20 cellular contexts compared by ENCODE assay signal in genomic region chr22:48754611-48755331, GRCh38.
DNase-seq lines count a peak whose midpoint lies in the region; ATAC-seq, FAIRE-seq and TF ChIP-seq lines count a peak whose summit lies in the region.
"Had no signal": no experiment of that assay in that cellular context is flagged by ENCODE, and none has a peak within 500 bp of the region (broad histone marks: within the 10 kb centered on the region; RNA-seq: fewer than 3 reads in every experiment).

No MANE protein-coding gene starts in this region.

- no peaks in the 10 kb centered on the region for H3K9me3 Mint-ChIP-seq in stimulated activated naive B cell treated with anti-CD40 and anti-IgM and Interleukin-4, amounts not matched to agents 10 μg/mL and 1 μg/mL and 100 μg/mL, for 72 hours
- H3K9me3 Mint-ChIP-seq: activated CD8-positive, alpha-beta T cell treated with anti-CD3 and anti-CD28 coated beads for 36 hours; activated naive CD8-positive, alpha-beta T cell treated with anti-CD3 and anti-CD28 coated beads for 36 hours had no signal

- H3K27ac ChIP-seq in H1 (ENCODE audit: low read depth, low read length) (no peak overlapping the region), smooth muscle cell (ENCODE audit: low read depth) (no peak overlapping the region)
- H3K27ac ChIP-seq: left lung, PC-9, upper lobe of right lung, WERI-Rb-1 had no signal

- no peak for ATAC-seq in omental fat pad (ENCODE audit: low FRiP score)
- ATAC-seq in stimulated activated naive B cell treated with anti-CD40 and anti-IgM and Interleukin-4, amounts not matched to agents 10 μg/mL and 1 μg/mL and 100 μg/mL, for 72 hours (replicated peaks) = no peak
- no peak for ATAC-seq in HG03159 (IDR thresholded peaks at IDR 0.05; ENCODE audit: unreplicated experiment)
- ATAC-seq: activated CD8-positive, alpha-beta T cell treated with anti-CD3 and anti-CD28 coated beads for 36 hours; left lung; mucosa of descending colon; upper lobe of right lung had no signal

- FAIRE-seq in H1 (lab: Jason Lieb, UNC) = no peak

- H3K79me2 ChIP-seq in H1 (ENCODE audit: control insufficient read depth in 1 of 2, insufficient read depth in 2 of 2, low read length in 2 of 2) (no peaks in the 10 kb centered on the region), smooth muscle cell (ENCODE audit: low read depth) (no peaks in the 10 kb centered on the region)

- H2AFZ ChIP-seq in H1 (ENCODE audit: low read length) (no peak overlapping the region), smooth muscle cell (ENCODE audit: low read depth) (no peak overlapping the region)
- H2AFZ ChIP-seq: PC-9 had no signal

- H2BK5ac ChIP-seq in H1 (ENCODE audit: low read depth, low read length) = no peak overlapping the region

- H3K36me3 Mint-ChIP-seq in stimulated activated naive B cell treated with anti-CD40 and anti-IgM and Interleukin-4, amounts not matched to agents 10 μg/mL and 1 μg/mL and 100 μg/mL, for 72 hours = no peaks in the 10 kb centered on the region
- H3K36me3 Mint-ChIP-seq: activated naive CD8-positive, alpha-beta T cell treated with anti-CD3 and anti-CD28 coated beads for 36 hours had no signal

- H4K91ac ChIP-seq in H1 (replicated peaks; ENCODE audit: insufficient read length, low read length) = no peak overlapping the region

- H4K5ac ChIP-seq in H1 (ENCODE audit: insufficient read length, low read depth, low read length) = no peak overlapping the region

- H3K4me3 Mint-ChIP-seq in stimulated activated naive B cell treated with anti-CD40 and anti-IgM and Interleukin-4, amounts not matched to agents 10 μg/mL and 1 μg/mL and 100 μg/mL, for 72 hours = no peak overlapping the region
- H3K4me3 Mint-ChIP-seq: activated CD8-positive, alpha-beta T cell treated with anti-CD3 and anti-CD28 coated beads for 36 hours; activated naive CD8-positive, alpha-beta T cell treated with anti-CD3 and anti-CD28 coated beads for 36 hours had no signal

- TF ChIP-seq POLR2A in H1 (IDR thresholded peaks at IDR 0.05; ENCODE audit: control extremely low read depth in 1 of 2, low read depth in 2 of 2, low read length in 2 of 2) = no peak

- H2AK5ac ChIP-seq in H1 (ENCODE audit: low read depth, low read length) = 0 out of 2 replicates have a peak overlapping the region, but pooled peaks have one; percentile 70

- no peaks in the 10 kb centered on the region; the same call in 1 of the 2 replicates for H3K79me1 ChIP-seq in H1 (ENCODE audit: low read depth, low read length)

- TF ChIP-seq RAD21 in H1 (IDR thresholded peaks at IDR 0.05 in 1 of 2, conservative IDR thresholded peaks at IDR 0.05 in 1 of 2; ENCODE audit: low read depth in 2 of 2, low read length in 2 of 2) = no peak

- H3K4me1 Mint-ChIP-seq in stimulated activated naive B cell treated with anti-CD40 and anti-IgM and Interleukin-4, amounts not matched to agents 10 μg/mL and 1 μg/mL and 100 μg/mL, for 72 hours = no peaks in the 10 kb centered on the region
- H3K4me1 Mint-ChIP-seq: activated naive CD8-positive, alpha-beta T cell treated with anti-CD3 and anti-CD28 coated beads for 36 hours had no signal

- H3K9me3 ChIP-seq in H1 (ENCODE audit: insufficient read depth in 2 of 2, low read depth in 1 of 2, low read length in 1 of 2) = no peaks in the 10 kb centered on the region
- H3K9me3 ChIP-seq in smooth muscle cell (replicated peaks; ENCODE audit: low read depth) = no peaks in the 10 kb centered on the region
- H3K9me3 ChIP-seq: left lung, mucosa of descending colon, upper lobe of right lung had no signal

- no peak overlapping the region for H2BK12ac ChIP-seq in H1 (ENCODE audit: low read depth, low read length)

- H3K18ac ChIP-seq in H1 (ENCODE audit: extremely low read depth, low read length) = no peak overlapping the region

- CTCF ChIA-PET in H1 (lab: Charles Lee; ENCODE audit: partially characterized antibody) = no interaction called here

- H2BK15ac ChIP-seq in H1 (ENCODE audit: low read length) = no peak overlapping the region

- TF ChIP-seq CTCF in H1 (IDR thresholded peaks at IDR 0.05; ENCODE audit: control extremely low read depth in 1 of 3, insufficient read depth in 1 of 3, low read depth in 1 of 3, low read length in 3 of 3) (no peak), omental fat pad (IDR thresholded peaks at IDR 0.05) (no peak), smooth muscle cell (IDR thresholded peaks at IDR 0.05; ENCODE audit: borderline replicate concordance, insufficient read depth, poor library complexity, severe bottlenecking) (no peak)

- no peaks in the 10 kb centered on the region for H3F3A ChIP-seq in smooth muscle cell (ENCODE audit: low read depth)

- H3K4me2 ChIP-seq in H1 (ENCODE audit: insufficient read depth in 1 of 2, low read depth in 2 of 2, low read length in 2 of 2) (no peak overlapping the region), smooth muscle cell (no peak overlapping the region)
- H3K4me2 ChIP-seq: PC-9 had no signal

- WGBS in H1 (ENCODE audit: extremely low coverage in 1 of 2, insufficient coverage in 1 of 2, insufficient read length in 1 of 2, insufficient replicate concordance in 2 of 2, low coverage in 1 of 2, low lambda C conversion rate in 2 of 2, missing lambda C conversion rate in 1 of 2), 2 experiments = 95% methylated on average over 7 of the region's 13 CpGs; no CpG with 5 or more reads in 1 of the 2 experiments
- WGBS in smooth muscle cell (ENCODE audit: low lambda C conversion rate) = 94% methylated on average over 12 of the region's 13 CpGs

- no peak overlapping the region for H2BK20ac ChIP-seq in H1 (ENCODE audit: low read length)

- no peak overlapping the region for H2BK120ac ChIP-seq in H1 (replicated peaks; ENCODE audit: low read depth, low read length)

- no peaks in the 10 kb centered on the region for H3K27me3 ChIP-seq in H1 (replicated peaks in 1 of 4; ENCODE audit: control insufficient read depth in 3 of 4, extremely low read depth in 1 of 4, insufficient read depth in 3 of 4, low read length in 3 of 4)
- H3K27me3 ChIP-seq in smooth muscle cell (ENCODE audit: low read depth) = no peaks in the 10 kb centered on the region
- H3K27me3 ChIP-seq: upper lobe of right lung had no signal

- H3K4me1 ChIP-seq in H1 (replicated peaks in 1 of 4; ENCODE audit: control insufficient read depth in 3 of 4, insufficient read depth in 4 of 4, low read length in 3 of 4) (no peaks in the 10 kb centered on the region; a peak in 1 of 7 replicates), smooth muscle cell (ENCODE audit: low read depth) (no peaks in the 10 kb centered on the region)
- H3K4me1 ChIP-seq: left lung, upper lobe of right lung had no signal

- no peaks in the 10 kb centered on the region for H3K36me3 ChIP-seq in H1 (ENCODE audit: control insufficient read depth in 2 of 4, insufficient read depth in 4 of 4, low read length in 3 of 4)
- H3K36me3 ChIP-seq in smooth muscle cell (ENCODE audit: low read depth) = no peaks in the 10 kb centered on the region
- H3K36me3 ChIP-seq: left lung, upper lobe of right lung, WERI-Rb-1 had no signal

- no peak overlapping the region for H3K56ac ChIP-seq in H1 (replicated peaks; ENCODE audit: insufficient read length, low read depth, low read length)

- no peak overlapping the region for H3K14ac ChIP-seq in H1 (ENCODE audit: insufficient read length)

- H3K27ac Mint-ChIP-seq in stimulated activated naive B cell treated with anti-CD40 and anti-IgM and Interleukin-4, amounts not matched to agents 10 μg/mL and 1 μg/mL and 100 μg/mL, for 72 hours = no peak overlapping the region
- H3K27ac Mint-ChIP-seq: activated CD8-positive, alpha-beta T cell treated with anti-CD3 and anti-CD28 coated beads for 36 hours; activated naive CD8-positive, alpha-beta T cell treated with anti-CD3 and anti-CD28 coated beads for 36 hours had no signal

- peaks cover 7 to 19% of the 10 kb centered on the region in 2 donors for H3K27me3 Mint-ChIP-seq in stimulated activated naive B cell treated with anti-CD40 and anti-IgM and Interleukin-4, amounts not matched to agents 10 μg/mL and 1 μg/mL and 100 μg/mL, for 72 hours

- peaks cover 2% of the 10 kb centered on the region for H3K23me2 ChIP-seq in H1 (ENCODE audit: low read depth, low read length)

- DNase-seq in AG20443 (ENCODE audit: low spot score) (peak; percentile 12), GM03348 (ENCODE audit: low spot score) (peak; percentile 1), H1 (ENCODE audit: low read depth in 1 of 2, low spot score in 2 of 2) (no peak), omental fat pad (ENCODE audit: low spot score) (peak; percentile 7), T-helper 1 cell (no peak), smooth muscle cell (lab: John Stamatoyannopoulos, UW; ENCODE audit: unreplicated experiment) (no peak)
- DNase-seq in stimulated activated naive B cell treated with anti-CD40 and anti-IgM and Interleukin-4, amounts not matched to agents 10 μg/mL and 1 μg/mL and 100 μg/mL, for 72 hours = no peak
- DNase-seq: activated CD8-positive, alpha-beta T cell treated with anti-CD3 and anti-CD28 coated beads for 36 hours; activated naive CD8-positive, alpha-beta T cell treated with anti-CD3 and anti-CD28 coated beads for 36 hours; DMS79; Kasumi-1; left lung; NCI-H1930; PC-9; stimulated activated CD4-positive, alpha-beta T cell treated with anti-CD3 and anti-CD28 coated beads, Interleukin-15, amount 100 ng/mL, for 24 hours; stimulated activated naive CD4-positive, alpha-beta T cell; upper lobe of right lung; WERI-Rb-1 had no signal

- H3K4ac ChIP-seq in H1 (replicated peaks; ENCODE audit: insufficient read length, low read depth, low read length) = no peak overlapping the region

- POLR2A ChIA-PET in H1 (lab: Charles Lee; ENCODE audit: partially characterized antibody) = no interaction called here

- no peak overlapping the region for H3K9ac ChIP-seq in H1 (replicated peaks in 1 of 4; ENCODE audit: extremely low read depth in 1 of 4, low read depth in 3 of 4, low read length in 3 of 4)
- no peak overlapping the region for H3K9ac ChIP-seq in smooth muscle cell (ENCODE audit: low read depth)

- H4K20me1 ChIP-seq in H1 (replicated peaks in 1 of 2; ENCODE audit: control insufficient read depth in 1 of 2, insufficient read depth in 2 of 2, low read length in 2 of 2) = peaks cover 2 to 5% of the 10 kb centered on the region in 2 experiments
- H4K20me1 ChIP-seq in smooth muscle cell (ENCODE audit: low read depth) = no peaks in the 10 kb centered on the region

- no peak overlapping the region for H3K4me3 ChIP-seq in H1 (ENCODE audit: extremely low read depth in 1 of 4, insufficient read depth in 2 of 4, low read depth in 3 of 4, low read length in 4 of 4)
- H3K4me3 ChIP-seq in smooth muscle cell = no peak overlapping the region
- H3K4me3 ChIP-seq: left lung, mucosa of descending colon, PC-9, upper lobe of right lung had no signal

- no peak overlapping the region for H3K23ac ChIP-seq in H1 (ENCODE audit: insufficient read length)

- no peak overlapping the region for H4K8ac ChIP-seq in H1 (ENCODE audit: extremely low read depth, insufficient read depth, low read length)

- TF ChIP-seq EP300 in H1 (IDR thresholded peaks at IDR 0.05; ENCODE audit: borderline replicate concordance in 1 of 2, low read depth in 2 of 2, low read length in 2 of 2) = no peak

TF ChIP-seq in H1, 55 proteins besides CTCF, POLR2A, EP300 and RAD21 (continues in another document):
- TF ChIP-seq BRCA1 (IDR thresholded peaks at IDR 0.05; ENCODE audit: low read depth, low read length) (no peak), KDM4A (IDR thresholded peaks at IDR 0.05; ENCODE audit: low read depth, low read length, severe bottlenecking) (no peak), JUN (IDR thresholded peaks at IDR 0.05; ENCODE audit: low read depth, low read length) (no peak), GTF2F1 (IDR thresholded peaks at IDR 0.05; ENCODE audit: borderline replicate concordance, low read depth, low read length) (no peak)

Comparison
In these comparisons a context has a peak if more than half of its experiments do, and no peak if none do; other contexts are left out.
1. DNase-seq: peak in AG20443 (single experiment), GM03348 (single experiment) and omental fat pad (single experiment); none in H1 (0 of 2), T-helper 1 cell (0 of 5), stimulated activated naive B cell treated with anti-CD40 and anti-IgM and Interleukin-4, amounts not matched to agents 10 μg/mL and 1 μg/mL and 100 μg/mL, for 72 hours (single experiment) and smooth muscle cell (single experiment).